In the genomic region with DNA sequence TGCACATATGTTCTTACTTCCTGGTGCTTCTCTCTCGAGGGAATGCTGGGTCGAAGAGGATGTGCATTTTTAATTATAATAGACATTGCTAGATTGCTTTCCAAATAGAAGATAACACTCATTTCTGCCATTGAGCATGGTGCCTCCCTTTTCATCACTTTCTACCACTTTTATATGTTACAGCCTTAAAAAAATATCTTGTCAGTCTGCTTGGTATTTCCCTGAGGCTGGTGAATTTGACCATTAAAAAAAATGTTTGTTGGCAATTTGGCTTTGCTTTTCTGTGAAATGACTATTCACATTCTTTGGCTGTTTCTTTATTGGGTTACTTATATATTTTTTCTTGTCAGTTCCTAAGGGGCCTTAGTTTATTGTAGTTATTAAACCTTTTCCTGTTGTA, we compare ENCODE assay signal across 2 cellular contexts.
TF ChIP-seq lines count a peak whose summit lies in the region.

No MANE protein-coding gene starts in this region.

TF ChIP-seq in SK-N-SH, 30 proteins besides CTCF, POLR2A, EP300 and RAD21:
- TF ChIP-seq, protein P1, sequence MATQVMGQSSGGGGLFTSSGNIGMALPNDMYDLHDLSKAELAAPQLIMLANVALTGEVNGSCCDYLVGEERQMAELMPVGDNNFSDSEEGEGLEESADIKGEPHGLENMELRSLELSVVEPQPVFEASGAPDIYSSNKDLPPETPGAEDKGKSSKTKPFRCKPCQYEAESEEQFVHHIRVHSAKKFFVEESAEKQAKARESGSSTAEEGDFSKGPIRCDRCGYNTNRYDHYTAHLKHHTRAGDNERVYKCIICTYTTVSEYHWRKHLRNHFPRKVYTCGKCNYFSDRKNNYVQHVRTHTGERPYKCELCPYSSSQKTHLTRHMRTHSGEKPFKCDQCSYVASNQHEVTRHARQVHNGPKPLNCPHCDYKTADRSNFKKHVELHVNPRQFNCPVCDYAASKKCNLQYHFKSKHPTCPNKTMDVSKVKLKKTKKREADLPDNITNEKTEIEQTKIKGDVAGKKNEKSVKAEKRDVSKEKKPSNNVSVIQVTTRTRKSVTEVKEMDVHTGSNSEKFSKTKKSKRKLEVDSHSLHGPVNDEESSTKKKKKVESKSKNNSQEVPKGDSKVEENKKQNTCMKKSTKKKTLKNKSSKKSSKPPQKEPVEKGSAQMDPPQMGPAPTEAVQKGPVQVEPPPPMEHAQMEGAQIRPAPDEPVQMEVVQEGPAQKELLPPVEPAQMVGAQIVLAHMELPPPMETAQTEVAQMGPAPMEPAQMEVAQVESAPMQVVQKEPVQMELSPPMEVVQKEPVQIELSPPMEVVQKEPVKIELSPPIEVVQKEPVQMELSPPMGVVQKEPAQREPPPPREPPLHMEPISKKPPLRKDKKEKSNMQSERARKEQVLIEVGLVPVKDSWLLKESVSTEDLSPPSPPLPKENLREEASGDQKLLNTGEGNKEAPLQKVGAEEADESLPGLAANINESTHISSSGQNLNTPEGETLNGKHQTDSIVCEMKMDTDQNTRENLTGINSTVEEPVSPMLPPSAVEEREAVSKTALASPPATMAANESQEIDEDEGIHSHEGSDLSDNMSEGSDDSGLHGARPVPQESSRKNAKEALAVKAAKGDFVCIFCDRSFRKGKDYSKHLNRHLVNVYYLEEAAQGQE (IDR thresholded peaks at IDR 0.05; ENCODE audit: low read depth, low read length) = no peak
- TF ChIP-seq USF1 (IDR thresholded peaks at IDR 0.05; ENCODE audit: borderline replicate concordance, low read depth) (no peak), CHD2 (IDR thresholded peaks at IDR 0.05; ENCODE audit: low read length, partially characterized antibody) (no peak), MAX (IDR thresholded peaks at IDR 0.05; ENCODE audit: low read depth) (no peak), RCOR1 (IDR thresholded peaks at IDR 0.05; ENCODE audit: low read length) (no peak), ZBTB33 (IDR thresholded peaks at IDR 0.05; ENCODE audit: borderline replicate concordance, low read depth) (no peak), ELF1 (IDR thresholded peaks at IDR 0.05) (no peak), IRF3 (IDR thresholded peaks at IDR 0.05; ENCODE audit: low read depth, low read length) (no peak), RXRA (IDR thresholded peaks at IDR 0.05; ENCODE audit: borderline replicate concordance, low read depth) (no peak), TAF1 (IDR thresholded peaks at IDR 0.05; ENCODE audit: borderline replicate concordance, low read depth, low read length) (no peak), TEAD4 (IDR thresholded peaks at IDR 0.05; ENCODE audit: borderline replicate concordance, insufficient read depth) (no peak), NRF1 (IDR thresholded peaks at IDR 0.05; ENCODE audit: low read depth, low read length) (no peak), EZH2phosphoT487 (IDR thresholded peaks at IDR 0.05; ENCODE audit: borderline replicate concordance, low read depth) (no peak), TCF12 (IDR thresholded peaks at IDR 0.05) (no peak), JUND (IDR thresholded peaks at IDR 0.05) (no peak), RFX5 (IDR thresholded peaks at IDR 0.05; ENCODE audit: low read length) (no peak), NFIC (IDR thresholded peaks at IDR 0.05; ENCODE audit: borderline replicate concordance) (no peak)
- TF ChIP-seq, protein P2, sequence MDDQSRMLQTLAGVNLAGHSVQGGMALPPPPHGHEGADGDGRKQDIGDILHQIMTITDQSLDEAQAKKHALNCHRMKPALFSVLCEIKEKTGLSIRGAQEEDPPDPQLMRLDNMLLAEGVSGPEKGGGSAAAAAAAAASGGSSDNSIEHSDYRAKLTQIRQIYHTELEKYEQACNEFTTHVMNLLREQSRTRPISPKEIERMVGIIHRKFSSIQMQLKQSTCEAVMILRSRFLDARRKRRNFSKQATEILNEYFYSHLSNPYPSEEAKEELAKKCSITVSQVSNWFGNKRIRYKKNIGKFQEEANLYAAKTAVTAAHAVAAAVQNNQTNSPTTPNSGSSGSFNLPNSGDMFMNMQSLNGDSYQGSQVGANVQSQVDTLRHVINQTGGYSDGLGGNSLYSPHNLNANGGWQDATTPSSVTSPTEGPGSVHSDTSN (IDR thresholded peaks at IDR 0.05) = no peak

TF ChIP-seq in SK-N-SH treated with all-trans-retinoic acid at 6 μM for 48 hours, 23 proteins besides CTCF, POLR2A, EP300 and RAD21 (continued from another document):
- TF ChIP-seq ARNTL (CRISPR knock-in tag; IDR thresholded peaks at IDR 0.05; ENCODE audit: borderline replicate concordance, low read depth) (no peak), ZNF70 (CRISPR knock-in tag; IDR thresholded peaks at IDR 0.05) (no peak), ESRRG (CRISPR knock-in tag; IDR thresholded peaks at IDR 0.05) (no peak), TCF4 (CRISPR knock-in tag; IDR thresholded peaks at IDR 0.05; ENCODE audit: borderline replicate concordance) (no peak), ZFP3 (CRISPR knock-in tag; IDR thresholded peaks at IDR 0.05) (no peak), SNAI2 (CRISPR knock-in tag; IDR thresholded peaks at IDR 0.05) (no peak), PATZ1 (CRISPR knock-in tag; IDR thresholded peaks at IDR 0.05; ENCODE audit: borderline replicate concordance) (no peak), CREB5 (CRISPR knock-in tag; IDR thresholded peaks at IDR 0.05; ENCODE audit: low read depth) (no peak), GLIS3 (CRISPR knock-in tag; IDR thresholded peaks at IDR 0.05) (no peak), BACH2 (CRISPR knock-in tag; IDR thresholded peaks at IDR 0.05; ENCODE audit: borderline replicate concordance) (no peak), PPARA (CRISPR knock-in tag; IDR thresholded peaks at IDR 0.05; ENCODE audit: borderline replicate concordance) (no peak)
TF ChIP-seq in SK-N-SH treated with all-trans-retinoic acid at 6 μM for 48 hours: peak in this region for 0.
